26 cellular contexts compared by ENCODE assay signal in the genomic region with DNA sequence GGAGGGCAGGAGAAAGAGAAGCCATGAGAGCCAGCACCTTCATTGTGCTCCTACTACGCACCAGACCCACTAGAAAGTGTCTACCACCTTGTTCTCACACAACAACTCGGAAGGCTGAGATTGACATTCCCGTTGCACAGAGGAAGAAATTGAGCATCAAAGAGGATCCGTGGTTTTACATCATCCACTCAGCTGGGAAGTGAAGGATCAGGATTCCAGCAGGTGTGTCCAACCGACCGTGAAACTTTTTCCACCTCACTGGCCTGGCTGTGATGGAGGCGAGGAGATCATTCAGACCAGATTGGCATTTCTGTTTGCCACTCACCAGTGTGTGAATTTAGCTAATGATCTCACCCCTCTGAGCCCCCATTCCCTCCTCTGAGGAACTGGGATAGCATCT. TPM values are rescaled to one million over a fixed set of nuclear protein-coding genes. Genes with fewer than 3 reads are reported as not detected.
A peak's percentile ranks its signal among the peaks of the same experiment; 100 is the strongest.
DNase-seq lines count a peak whose midpoint lies in the region; ATAC-seq lines count a peak whose summit lies in the region.
"Had no signal": no experiment of that assay in that cellular context is flagged by ENCODE, and none has a peak within 500 bp of the region (broad histone marks: within the 10 kb centered on the region; RNA-seq: fewer than 3 reads in every experiment).

No MANE protein-coding gene starts in this region.

- ATAC-seq in GM21528 (IDR thresholded peaks at IDR 0.05; ENCODE audit: low FRiP score, unreplicated experiment) (no peak), GM18517 (IDR thresholded peaks at IDR 0.05; ENCODE audit: unreplicated experiment) (no peak)
- ATAC-seq: effector memory CD8-positive, alpha-beta T cell; left cardiac atrium; right lobe of liver; stimulated activated memory B cell treated with anti-CD40 and anti-IgM and Interleukin-4, amounts not matched to agents 10 μg/mL and 1 μg/mL and 100 μg/mL, for 72 hours had no signal

- DNase-seq in SHP77 (lab: John Stamatoyannopoulos, UW) (peak; percentile 77 to 85), SHP77 treated with DMSO at 0.1 percent for 48 hours (lab: John Stamatoyannopoulos, UW) (no peak), NCI-H2107 treated with DMSO at 0.1 percent for 48 hours (lab: John Stamatoyannopoulos, UW; ENCODE audit: unreplicated experiment) (peak; percentile 45), cerebellum (ENCODE audit: low spot score) (peak; percentile 69), CD1c-positive myeloid dendritic cell (ENCODE audit: extremely low spot score) (no peak), NAMALWA (ENCODE audit: low spot score) (no peak)
- DNase-seq: activated CD4-positive, alpha-beta T cell treated with anti-CD3 and anti-CD28 coated beads for 4 hours; activated CD8-positive, alpha-beta memory T cell treated with anti-CD3 and anti-CD28 coated beads for 24 hours; activated effector memory CD4-positive, alpha-beta T cell treated with Interleukin-2 at 50 U/mL for 16 hours; cortex of kidney; effector memory CD8-positive, alpha-beta T cell; erythroblast; H7; left cardiac atrium; mammary epithelial cell; NCI-H1048; NCI-H2227 treated with DMSO at 0.1 percent for 48 hours; OCI-M1; right lobe of liver; stimulated activated CD4-positive, alpha-beta T cell treated with anti-CD3 and anti-CD28 coated beads, Interleukin-12 subunit alpha, Interleukin-12 subunit beta, amount 100 ng/mL, for 4 hours; stimulated activated CD4-positive, alpha-beta T cell treated with anti-CD3 and anti-CD28 coated beads, Interleukin-4, amount 100 ng/mL, for 4 hours; upper lobe of left lung had no signal

RNA-seq across cellular contexts. Expression of a gene that starts 46.8 kb away (rescaled TPM):
- total RNA-seq in cerebellum, result 207 TPM
- total RNA-seq: left cardiac atrium, mammary epithelial cell, posterior vena cava had no signal

Comparison
In these comparisons a context has a peak if more than half of its experiments do, and no peak if none do; other contexts are left out.
1. DNase-seq: peak in SHP77 (2 of 2), NCI-H2107 treated with DMSO at 0.1 percent for 48 hours (single experiment) and cerebellum (single experiment); none in SHP77 treated with DMSO at 0.1 percent for 48 hours (single experiment), CD1c-positive myeloid dendritic cell (single experiment) and NAMALWA (single experiment).